In genomic region chr15:50339717-50340116, GRCh38 we compare ENCODE assay signal across 3 cellular contexts.
TF ChIP-seq lines count a peak whose summit lies in the region.

No MANE protein-coding gene starts in this region.

TF ChIP-seq in A549, 52 proteins besides CTCF, POLR2A, EP300 and RAD21:
- no peak for TF ChIP-seq ATOH8 (CRISPR knock-in tag; IDR thresholded peaks at IDR 0.05; ENCODE audit: low read depth)

TF ChIP-seq in K562, 482 proteins besides CTCF, POLR2A, EP300 and RAD21:
- no peak for TF ChIP-seq CREB3L1 (IDR thresholded peaks at IDR 0.05; ENCODE audit: borderline replicate concordance, low read depth)
- no peak for TF ChIP-seq MXI1 (IDR thresholded peaks at IDR 0.05; ENCODE audit: low read depth, low read length)
- TF ChIP-seq YY1 (IDR thresholded peaks at IDR 0.05; ENCODE audit: borderline replicate concordance in 1 of 3, control insufficient read depth in 1 of 3, extremely low read depth in 1 of 3, insufficient read depth in 3 of 3, insufficient read length in 1 of 3, insufficient replicate concordance in 2 of 3, low read depth in 1 of 3, low read length in 2 of 3): no peak
- peak; percentile 71 for TF ChIP-seq CBFA2T3 (IDR thresholded peaks at IDR 0.05)
- no peak for TF ChIP-seq SMARCA4 (IDR thresholded peaks at IDR 0.05)
- TF ChIP-seq NCOR1 (IDR thresholded peaks at IDR 0.05): peak; percentile 9; the same call in 1 of the 2 replicates
- no peak for TF ChIP-seq GTF2E2 (tag; IDR thresholded peaks at IDR 0.05)
- TF ChIP-seq BRF1 (IDR thresholded peaks at IDR 0.05; ENCODE audit: borderline replicate concordance, extremely low read depth, insufficient read length): no peak
- TF ChIP-seq KLF10 (CRISPR knock-in tag; IDR thresholded peaks at IDR 0.05): no peak
- TF ChIP-seq SLC30A9 (CRISPR knock-in tag; IDR thresholded peaks at IDR 0.05): no peak
- TF ChIP-seq EP400 (IDR thresholded peaks at IDR 0.05): no peak
- TF ChIP-seq FOXA3 (CRISPR knock-in tag; conservative IDR thresholded peaks at IDR 0.05 in 1 of 2, IDR thresholded peaks at IDR 0.05 in 1 of 2): 0 out of 4 replicates have a peak, but pooled peaks of 1 of the 2 experiments have one; percentile 8
- TF ChIP-seq ZNF778 (CRISPR knock-in tag; IDR thresholded peaks at IDR 0.05): no peak
- peak; percentile 56 for TF ChIP-seq TCF3 (CRISPR knock-in tag; IDR thresholded peaks at IDR 0.05)
- no peak for TF ChIP-seq GATAD2A (IDR thresholded peaks at IDR 0.05)
- TF ChIP-seq SRF (CRISPR knock-in tag; IDR thresholded peaks at IDR 0.05): no peak
- no peak for TF ChIP-seq GTF2B (IDR thresholded peaks at IDR 0.05; ENCODE audit: extremely low read depth, insufficient read length)
- TF ChIP-seq CC2D1A (IDR thresholded peaks at IDR 0.05): no peak
- peak; percentile 33; the same call in 1 of the 2 replicates for TF ChIP-seq SMARCE1 (IDR thresholded peaks at IDR 0.05)
- TF ChIP-seq TEAD4 (IDR thresholded peaks at IDR 0.05; ENCODE audit: low read length): peak; percentile 56; the same call in 1 of the 2 replicates
- TF ChIP-seq TEAD4 (CRISPR knock-in tag; IDR thresholded peaks at IDR 0.05; ENCODE audit: borderline replicate concordance): no peak
- peak; percentile 45 for TF ChIP-seq ARID1B (IDR thresholded peaks at IDR 0.05)
- TF ChIP-seq RBM39 (optimal IDR thresholded peaks at IDR 0.05; ENCODE audit: low read depth, low read length): no peak
- TF ChIP-seq TRIM24 (IDR thresholded peaks at IDR 0.05): no peak
- TF ChIP-seq RCOR1 (IDR thresholded peaks at IDR 0.05; ENCODE audit: borderline replicate concordance in 1 of 2, low read depth in 2 of 2, low read length in 2 of 2): 0 out of 4 replicates have a peak, but pooled peaks of 1 of the 2 experiments have one; percentile 6

TF ChIP-seq in GM23338, 12 proteins besides CTCF, POLR2A, EP300 and RAD21:
- no peak for TF ChIP-seq ETS1 (IDR thresholded peaks at IDR 0.05)
- no peak for TF ChIP-seq POLR2AphosphoS5 (IDR thresholded peaks at IDR 0.05; ENCODE audit: low read depth)
